22 cellular contexts compared by ENCODE assay signal in genomic region chr6:14601490-14601889, GRCh38.
DNase-seq lines count a peak whose midpoint lies in the region; ATAC-seq and TF ChIP-seq lines count a peak whose summit lies in the region.
"Had no signal": no experiment of that assay in that cellular context is flagged by ENCODE, and none has a peak within 500 bp of the region (broad histone marks: within the 10 kb centered on the region; RNA-seq: fewer than 3 reads in every experiment).

No MANE protein-coding gene starts in this region.

- no peak overlapping the region for H3K27ac ChIP-seq in adrenal gland
- no peak overlapping the region for H3K27ac ChIP-seq in gastroesophageal sphincter
- H3K27ac ChIP-seq: esophagus squamous epithelium, parathyroid adenoma, suprapubic skin had no signal

- TF ChIP-seq POLR2A in adrenal gland (IDR thresholded peaks at IDR 0.05) (no peak), gastroesophageal sphincter (IDR thresholded peaks at IDR 0.05) (no peak), erythroblast (IDR thresholded peaks at IDR 0.05; ENCODE audit: low read length) (no peak)

- H3K9me3 Mint-ChIP-seq in activated CD4-positive, alpha-beta memory T cell treated with anti-CD3 and anti-CD28 coated beads for 36 hours, result no peaks in the 10 kb centered on the region
- H3K9me3 Mint-ChIP-seq: naive thymus-derived CD8-positive, alpha-beta T cell had no signal

- no peak for ATAC-seq in gastroesophageal sphincter
- ATAC-seq: HCT116; naive thymus-derived CD8-positive, alpha-beta T cell had no signal

- TF ChIP-seq CTCF in adrenal gland (IDR thresholded peaks at IDR 0.05) (no peak), gastroesophageal sphincter (IDR thresholded peaks at IDR 0.05) (no peak)

- H3K27me3 ChIP-seq in adrenal gland, result no peaks in the 10 kb centered on the region
- peaks cover 5% of the 10 kb centered on the region for H3K27me3 ChIP-seq in gastroesophageal sphincter
- H3K27me3 ChIP-seq: esophagus squamous epithelium, MG63, suprapubic skin had no signal

- H3K4me3 Mint-ChIP-seq in activated CD4-positive, alpha-beta memory T cell treated with anti-CD3 and anti-CD28 coated beads for 36 hours, result no peak overlapping the region
- H3K4me3 Mint-ChIP-seq: activated CD4-positive, alpha-beta T cell treated with anti-CD3 and anti-CD28 coated beads, Interleukin-2, amount 10 ng/mL, durations not matched to agents 24 days and 14 days; brain; CD14-positive monocyte; naive thymus-derived CD8-positive, alpha-beta T cell had no signal

- peak; percentile 84 for DNase-seq in COLO668 (lab: John Stamatoyannopoulos, UW; ENCODE audit: unreplicated experiment)
- DNase-seq in NCI-H1092 (lab: John Stamatoyannopoulos, UW), result peak; percentile 32
- DNase-seq in NCI-H2196 treated with DMSO at 0.1 percent for 48 hours (lab: John Stamatoyannopoulos, UW; ENCODE audit: unreplicated experiment), result peak; percentile 39
- DNase-seq in adrenal gland, result peak in 5 of 7 donors; percentile 25 to 51 (median 32)
- DNase-seq in erythroblast (lab: John Stamatoyannopoulos, UW), result no peak
- no peak for DNase-seq in GF-D8 (lab: John Stamatoyannopoulos, UW)
- DNase-seq in activated CD4-positive, alpha-beta memory T cell treated with anti-CD3 and anti-CD28 coated beads for 36 hours, result no peak
- DNase-seq: activated CD4-positive, alpha-beta T cell treated with anti-CD3 and anti-CD28 coated beads, Interleukin-2, amount 10 ng/mL, durations not matched to agents 24 days and 14 days; activated naive CD4-positive, alpha-beta T cell treated with anti-CD3 and anti-CD28 coated beads, Interleukin-2, amount 50 U/mL, for 16 hours; esophagus squamous epithelium; head of caudate nucleus; islet precursor cell; MG63; naive thymus-derived CD8-positive, alpha-beta T cell; NCI-H524 treated with DMSO at 0.1 percent for 48 hours; stimulated activated CD4-positive, alpha-beta T cell treated with anti-CD3 and anti-CD28 coated beads, Interleukin-2, amount 100 ng/mL, for 48 hours had no signal

- H3K4me1 ChIP-seq in adrenal gland (replicated peaks in 1 of 2) (no peaks in the 10 kb centered on the region), gastroesophageal sphincter (no peaks in the 10 kb centered on the region)
- H3K4me1 ChIP-seq: esophagus squamous epithelium, parathyroid adenoma, suprapubic skin had no signal

- no peaks in the 10 kb centered on the region for H3K9me3 ChIP-seq in adrenal gland (replicated peaks in 1 of 3)
- no peaks in the 10 kb centered on the region for H3K9me3 ChIP-seq in gastroesophageal sphincter
- H3K9me3 ChIP-seq: esophagus squamous epithelium, MG63, suprapubic skin had no signal

- H3K4me1 Mint-ChIP-seq in activated CD4-positive, alpha-beta memory T cell treated with anti-CD3 and anti-CD28 coated beads for 36 hours (ENCODE audit: low read depth), result peaks cover 11% of the 10 kb centered on the region

- no peak for TF ChIP-seq EP300 in gastroesophageal sphincter (IDR thresholded peaks at IDR 0.05)

- H3K4me3 ChIP-seq in adrenal gland (no peak overlapping the region), gastroesophageal sphincter (no peak overlapping the region)
- H3K4me3 ChIP-seq: esophagus squamous epithelium, MG63, suprapubic skin had no signal

- H3K36me3 ChIP-seq in adrenal gland (replicated peaks in 1 of 2) (no peaks in the 10 kb centered on the region), gastroesophageal sphincter (no peaks in the 10 kb centered on the region)
- H3K36me3 ChIP-seq: esophagus squamous epithelium, MG63, suprapubic skin had no signal

- no peak overlapping the region for H3K27ac Mint-ChIP-seq in activated CD4-positive, alpha-beta memory T cell treated with anti-CD3 and anti-CD28 coated beads for 36 hours
- H3K27ac Mint-ChIP-seq: activated CD4-positive, alpha-beta T cell treated with anti-CD3 and anti-CD28 coated beads, Interleukin-2, amount 10 ng/mL, durations not matched to agents 24 days and 14 days; brain; CD14-positive monocyte; naive thymus-derived CD8-positive, alpha-beta T cell had no signal

- intact Hi-C loops in adrenal gland (cut with DNase I), result no loop called here
- intact Hi-C loops in activated CD4-positive, alpha-beta memory T cell treated with anti-CD3 and anti-CD28 coated beads for 36 hours (cut with micrococcal nuclease), result no loop called here

- CTCF ChIA-PET in activated CD4-positive, alpha-beta memory T cell treated with anti-CD3 and anti-CD28 coated beads for 36 hours (lab: Charles Lee), result no interaction called here

- H3K36me3 Mint-ChIP-seq in activated CD4-positive, alpha-beta memory T cell treated with anti-CD3 and anti-CD28 coated beads for 36 hours, result no peaks in the 10 kb centered on the region
- H3K36me3 Mint-ChIP-seq: brain; CD14-positive monocyte; naive thymus-derived CD8-positive, alpha-beta T cell had no signal

- POLR2A ChIA-PET in activated CD4-positive, alpha-beta memory T cell treated with anti-CD3 and anti-CD28 coated beads for 36 hours (lab: Charles Lee), result no interaction called here

- 39 to 68% (median 44%) methylated on average over 7 of the region's 7 CpGs for WGBS in adrenal gland, 4 donors
- WGBS in gastroesophageal sphincter (ENCODE audit: low coverage in 1 of 2), 2 donors, result 50 to 70% methylated on average over 3 to 4 of the region's 7 CpGs

- H3K27me3 Mint-ChIP-seq in activated CD4-positive, alpha-beta memory T cell treated with anti-CD3 and anti-CD28 coated beads for 36 hours, result no peaks in the 10 kb centered on the region
- H3K27me3 Mint-ChIP-seq: naive thymus-derived CD8-positive, alpha-beta T cell had no signal

Comparison
In these comparisons a context has a peak if more than half of its experiments do, and no peak if none do; other contexts are left out.
1. DNase-seq: peak in COLO668 (single experiment), NCI-H1092 (single experiment), NCI-H2196 treated with DMSO at 0.1 percent for 48 hours (single experiment) and adrenal gland (5 of 7); none in erythroblast (0 of 2), GF-D8 (single experiment) and activated CD4-positive, alpha-beta memory T cell treated with anti-CD3 and anti-CD28 coated beads for 36 hours (single experiment).